In genomic region chr3:167852216-167852615, GRCh38 we compare ENCODE assay signal across 13 cellular contexts.
"Had no signal": no experiment of that assay in that cellular context is flagged by ENCODE, and none has a peak within 500 bp of the region (broad histone marks: within the 10 kb centered on the region; RNA-seq: fewer than 3 reads in every experiment).

No MANE protein-coding gene starts in this region.

- H3K9me3 Mint-ChIP-seq: activated CD4-positive, alpha-beta T cell treated with anti-CD3 and anti-CD28 coated beads, Interleukin-2, amount 10 ng/mL, durations not matched to agents 7 days and 5 days; activated naive CD4-positive, alpha-beta T cell treated with anti-CD3 and anti-CD28 coated beads, Interleukin-2, amount 10 ng/mL, durations not matched to agents 7 days and 5 days; activated T-helper 17 cell treated with anti-CD3 and anti-CD28 coated beads, Interleukin-2, amount 50 U/mL, for 72 hours; neural crest cell had no signal

- H3K9me3 ChIP-seq: gastroesophageal sphincter, thoracic aorta had no signal

- H3K27ac Mint-ChIP-seq: activated CD4-positive, alpha-beta T cell treated with anti-CD3 and anti-CD28 coated beads, Interleukin-2, amount 10 ng/mL, durations not matched to agents 7 days and 5 days; activated naive CD4-positive, alpha-beta T cell treated with anti-CD3 and anti-CD28 coated beads, Interleukin-2, amount 10 ng/mL, durations not matched to agents 7 days and 5 days; activated T-helper 17 cell treated with anti-CD3 and anti-CD28 coated beads, Interleukin-2, amount 50 U/mL, for 72 hours; brain; mesothelial cell of epicardium; stimulated activated naive CD8-positive, alpha-beta T cell treated with anti-CD3 and anti-CD28 coated beads, Interleukin-15, Interleukin-2, amounts not matched to agents 100 ng/mL and 50 ng/mL, for 24 hours had no signal

- H3K36me3 ChIP-seq: gastroesophageal sphincter, thoracic aorta had no signal

- ATAC-seq: activated T-helper 17 cell treated with anti-CD3 and anti-CD28 coated beads, Interleukin-2, amount 50 U/mL, for 72 hours; gastroesophageal sphincter had no signal

- H3K4me3 ChIP-seq: gastroesophageal sphincter, thoracic aorta had no signal

- H3K4me3 Mint-ChIP-seq: activated CD4-positive, alpha-beta T cell treated with anti-CD3 and anti-CD28 coated beads, Interleukin-2, amount 10 ng/mL, durations not matched to agents 7 days and 5 days; activated naive CD4-positive, alpha-beta T cell treated with anti-CD3 and anti-CD28 coated beads, Interleukin-2, amount 10 ng/mL, durations not matched to agents 7 days and 5 days; activated T-helper 17 cell treated with anti-CD3 and anti-CD28 coated beads, Interleukin-2, amount 50 U/mL, for 72 hours; brain; mesothelial cell of epicardium; neural crest cell; stimulated activated naive CD8-positive, alpha-beta T cell treated with anti-CD3 and anti-CD28 coated beads, Interleukin-15, Interleukin-2, amounts not matched to agents 100 ng/mL and 50 ng/mL, for 24 hours had no signal

- H3K36me3 Mint-ChIP-seq: activated naive CD4-positive, alpha-beta T cell treated with anti-CD3 and anti-CD28 coated beads, Interleukin-2, amount 10 ng/mL, durations not matched to agents 7 days and 5 days; brain; mesothelial cell of epicardium had no signal

- DNase-seq: activated CD4-positive, alpha-beta T cell treated with anti-CD3 and anti-CD28 coated beads, Interleukin-2, amount 10 ng/mL, durations not matched to agents 7 days and 5 days; activated CD4-positive, CD25-positive, alpha-beta regulatory T cell; activated CD8-positive, alpha-beta memory T cell treated with anti-CD3 and anti-CD28 coated beads for 24 hours; activated naive CD4-positive, alpha-beta T cell treated with anti-CD3 and anti-CD28 coated beads, Interleukin-2, amount 10 ng/mL, durations not matched to agents 7 days and 5 days; stimulated activated CD4-positive, alpha-beta T cell treated with anti-CD3 and anti-CD28 coated beads, Interleukin-15, amount 100 ng/mL, for 24 hours; stimulated activated CD4-positive, alpha-beta T cell treated with anti-CD3 and anti-CD28 coated beads, Interleukin-4, amount 100 ng/mL, for 24 hours had no signal

- H3K27me3 Mint-ChIP-seq: stimulated activated naive CD8-positive, alpha-beta T cell treated with anti-CD3 and anti-CD28 coated beads, Interleukin-15, Interleukin-2, amounts not matched to agents 100 ng/mL and 50 ng/mL, for 24 hours had no signal

- H3K27me3 ChIP-seq: gastroesophageal sphincter had no signal

- H3K27ac ChIP-seq: gastroesophageal sphincter, thoracic aorta had no signal

- H3K4me1 Mint-ChIP-seq: activated CD4-positive, alpha-beta T cell treated with anti-CD3 and anti-CD28 coated beads, Interleukin-2, amount 10 ng/mL, durations not matched to agents 7 days and 5 days; activated naive CD4-positive, alpha-beta T cell treated with anti-CD3 and anti-CD28 coated beads, Interleukin-2, amount 10 ng/mL, durations not matched to agents 7 days and 5 days; activated T-helper 17 cell treated with anti-CD3 and anti-CD28 coated beads, Interleukin-2, amount 50 U/mL, for 72 hours; brain; neural crest cell had no signal
